Comparison of ENCODE assay signal across 8 cellular contexts in genomic region chr10:27241640-27242472, GRCh38. TPM values are rescaled to one million over a fixed set of nuclear protein-coding genes. Genes with fewer than 3 reads are reported as not detected.
DNase-seq lines count a peak whose midpoint lies in the region; ATAC-seq, FAIRE-seq and TF ChIP-seq lines count a peak whose summit lies in the region.

No MANE protein-coding gene starts in this region.

- DNase-seq in GM12891 (ENCODE audit: insufficient read length, low spot score) (peak; percentile 60), NCI-H128 (lab: John Stamatoyannopoulos, UW; ENCODE audit: unreplicated experiment) (peak; percentile 67), SW 1271 (lab: John Stamatoyannopoulos, UW) (peak; percentile 73 to 85), adipocyte (ENCODE audit: low read depth) (peak; percentile 98), heart left ventricle (peak; percentile 92 to 96 (median 94)), posterior cingulate gyrus (peak; percentile 81 to 98 (median 88)), upper lobe of right lung (peak; percentile 97)

- H3K4me3 ChIP-seq in adipocyte (ENCODE audit: low read length): peak overlapping the region; percentile 91
- H3K4me3 ChIP-seq in heart left ventricle: peak overlapping the region; percentile 61 to 90 (median 80)
- peak overlapping the region; percentile 83 for H3K4me3 ChIP-seq in upper lobe of right lung

- H3K9me3 ChIP-seq in adipocyte (ENCODE audit: control insufficient read depth, low read length): no peaks in the 10 kb centered on the region
- no peaks in the 10 kb centered on the region for H3K9me3 ChIP-seq in heart left ventricle
- H3K9me3 ChIP-seq in upper lobe of right lung: no peaks in the 10 kb centered on the region

- FAIRE-seq in GM12891 (lab: Jason Lieb, UNC): peak; percentile 97

- TF ChIP-seq CTCF in heart left ventricle (IDR thresholded peaks at IDR 0.05): peak; percentile 11 to 52 (median 20)
- TF ChIP-seq CTCF in upper lobe of right lung (IDR thresholded peaks at IDR 0.05): peak; percentile 29

- H3K27me3 ChIP-seq in adipocyte (replicated peaks; ENCODE audit: control insufficient read depth, insufficient read depth, low read length): no peaks in the 10 kb centered on the region
- no peaks in the 10 kb centered on the region for H3K27me3 ChIP-seq in heart left ventricle
- no peaks in the 10 kb centered on the region for H3K27me3 ChIP-seq in upper lobe of right lung

- 2% methylated on average over 57 to 59 of the region's 59 CpGs for WGBS in heart left ventricle, 4 donors

- H3K27ac ChIP-seq in heart left ventricle (peak overlapping the region; percentile 90 to 98 (median 96)), upper lobe of right lung (peak overlapping the region; percentile 97)

- peak; percentile 95 for TF ChIP-seq POLR2A in GM12891 (IDR thresholded peaks at IDR 0.05; ENCODE audit: low read depth, low read length)
- TF ChIP-seq POLR2A in heart left ventricle (IDR thresholded peaks at IDR 0.05): peak; percentile 75 to 91

- H3K9ac ChIP-seq in adipocyte (ENCODE audit: low read length): peak overlapping the region; percentile 91

- H3K4me1 ChIP-seq in adipocyte (ENCODE audit: control insufficient read depth, insufficient read depth, low read length) (peaks cover 20% of the 10 kb centered on the region), heart left ventricle (peaks cover 2 to 43% (median 34%) of the 10 kb centered on the region in 12 donors), upper lobe of right lung (peaks cover 20% of the 10 kb centered on the region)

- H3K36me3 ChIP-seq in adipocyte (ENCODE audit: control insufficient read depth, insufficient read depth, low read length, severe bottlenecking): peaks cover 4% of the 10 kb centered on the region
- H3K36me3 ChIP-seq in heart left ventricle: peaks cover 0 to 8% (median 0%) of the 10 kb centered on the region in 9 donors
- no peaks in the 10 kb centered on the region for H3K36me3 ChIP-seq in upper lobe of right lung

- ATAC-seq in HG02763 (IDR thresholded peaks at IDR 0.05; ENCODE audit: unreplicated experiment): peak; percentile 72
- peak; percentile 91 to 93 (median 91) for ATAC-seq in heart left ventricle
- peak; percentile 91 for ATAC-seq in upper lobe of right lung

- intact Hi-C loops in heart left ventricle (cut with DNase I): loop anchor here in 4 of 10 donors (1.0 to 10.0 kb wide), 3 partner anchors 87 to 263 kb away; partner anchors contain the start of genes YME1L1 (in 4 of the 4), MASTL (in 2 of the 4) and RAB18 (in 1 of the 4)
- intact Hi-C loops in posterior cingulate gyrus (cut with DNase I): loop anchor here (2.0 to 5.0 kb wide), 3 partner anchors 87 to 381 kb away; partner anchors contain the start of genes ABI1, ANKRD26, MASTL and YME1L1
- intact Hi-C loops in upper lobe of right lung (cut with DNase I): no loop called here

TF ChIP-seq in GM12891, 5 proteins besides CTCF, POLR2A, EP300 and RAD21:
- TF ChIP-seq TAF1 (IDR thresholded peaks at IDR 0.05; ENCODE audit: low read depth, low read length): peak; percentile 89
- peak; percentile 25; the same call in 1 of the 2 replicates for TF ChIP-seq SPI1 (IDR thresholded peaks at IDR 0.05; ENCODE audit: low read depth, low read length)
- 0 out of 2 replicates have a peak, but pooled peaks have one; percentile 56 for TF ChIP-seq POU2F2 (IDR thresholded peaks at IDR 0.05; ENCODE audit: low read depth, low read length)
- TF ChIP-seq PAX5 (IDR thresholded peaks at IDR 0.05; ENCODE audit: insufficient read depth, low read length, severe bottlenecking): no peak
- peak; percentile 95 for TF ChIP-seq POLR2AphosphoS5 (IDR thresholded peaks at IDR 0.05; ENCODE audit: low read depth, low read length)

RNA-seq across cellular contexts. Expression of gene ACBD5, which starts 1.3 kb away (rescaled TPM):
- 6.9 TPM for polyA plus RNA-seq in GM12891 (2012; ENCODE audit: low read depth, missing spikeins)
- total RNA-seq in heart left ventricle (10 to 100 TPM; 48.8 to 86.0 (median 72.9) TPM), upper lobe of right lung (27.4 TPM)
- 10 to 100 TPM; 28.3 to 41.1 TPM for polyA plus RNA-seq in heart left ventricle

Comparison
In these comparisons a context has a peak if more than half of its experiments do, and no peak if none do; other contexts are left out.
1. Peak in every context shown above with its lines: DNase-seq, ATAC-seq, H3K4me3 ChIP-seq and H3K27ac ChIP-seq.